Comparison of ENCODE assay signal across 13 cellular contexts in genomic region chr7:98119257-98119918, GRCh38. TPM values are rescaled to one million over a fixed set of nuclear protein-coding genes. Genes with fewer than 3 reads are reported as not detected.
DNase-seq lines count a peak whose midpoint lies in the region; ATAC-seq and TF ChIP-seq lines count a peak whose summit lies in the region.
"Had no signal": no experiment of that assay in that cellular context is flagged by ENCODE, and none has a peak within 500 bp of the region (broad histone marks: within the 10 kb centered on the region; RNA-seq: fewer than 3 reads in every experiment).

No MANE protein-coding gene starts in this region.

- no peak for TF ChIP-seq CTCF in mammary epithelial cell (conservative IDR thresholded peaks at IDR 0.05 in 1 of 2, IDR thresholded peaks at IDR 0.05 in 1 of 2; ENCODE audit: extremely low read depth in 1 of 2, insufficient read depth in 1 of 2, low read depth in 1 of 2, low read length in 2 of 2)
- TF ChIP-seq CTCF in lower lobe of right lung (IDR thresholded peaks at IDR 0.05): no peak

- ATAC-seq in lower lobe of right lung: peak; percentile 75 to 84
- ATAC-seq in HG02852 (IDR thresholded peaks at IDR 0.05; ENCODE audit: unreplicated experiment): no peak

- H3K36me3 ChIP-seq in HUES64 (ENCODE audit: insufficient read depth, low read length): no peaks in the 10 kb centered on the region
- H3K36me3 ChIP-seq in mammary epithelial cell (ENCODE audit: insufficient read depth, low read length): no peaks in the 10 kb centered on the region
- H3K36me3 ChIP-seq in lower lobe of right lung: no peaks in the 10 kb centered on the region
- H3K36me3 ChIP-seq: neutrophil had no signal

- H3K27ac ChIP-seq in HUES64 (ENCODE audit: low read depth, low read length): 0 out of 2 replicates have a peak overlapping the region, but pooled peaks have one; percentile 22
- peak overlapping the region; percentile 79 for H3K27ac ChIP-seq in mammary epithelial cell (ENCODE audit: insufficient read depth, low read depth, low read length)
- H3K27ac ChIP-seq in lower lobe of right lung: peak overlapping the region; percentile 64
- H3K27ac ChIP-seq: neutrophil had no signal

- H3K9me3 ChIP-seq in HUES64 (ENCODE audit: insufficient read depth, low read depth, low read length) (no peaks in the 10 kb centered on the region), mammary epithelial cell (replicated peaks; ENCODE audit: insufficient read depth, low read length) (no peaks in the 10 kb centered on the region), lower lobe of right lung (no peaks in the 10 kb centered on the region)
- H3K9me3 ChIP-seq: neutrophil had no signal

- H2AFZ ChIP-seq in mammary epithelial cell (ENCODE audit: low read depth, low read length): no peak overlapping the region

- CTCF ChIA-PET in mammary epithelial cell (lab: Charles Lee; ENCODE audit: low non-redundant PET): interaction anchor here (0.5 to 1.0 kb wide), 5 partner anchors 13 to 298 kb away, joined by 3 to 16 read pairs (median 5); no protein-coding TSS in a partner anchor

- H3K9ac ChIP-seq in HUES64 (ENCODE audit: low read depth, low read length) (no peak overlapping the region), mammary epithelial cell (ENCODE audit: insufficient read depth, low read length) (peak overlapping the region; percentile 32)

- no peak overlapping the region for H3K4me3 ChIP-seq in HUES64 (ENCODE audit: low read length)
- H3K4me3 ChIP-seq in mammary epithelial cell (replicated peaks in 1 of 3; ENCODE audit: insufficient read depth in 1 of 3, low read depth in 2 of 3, low read length in 3 of 3): peak overlapping the region in 2 of 3 experiments; percentile 2 to 8
- H3K4me3 ChIP-seq in lower lobe of right lung: no peak overlapping the region

- H3K27me3 ChIP-seq in HUES64 (ENCODE audit: insufficient read depth, low read length) (no peaks in the 10 kb centered on the region), mammary epithelial cell (ENCODE audit: insufficient read depth, low read length) (no peaks in the 10 kb centered on the region), lower lobe of right lung (ENCODE audit: low read depth) (no peaks in the 10 kb centered on the region)
- H3K27me3 ChIP-seq: neutrophil had no signal

- WGBS in HUES64: 80% methylated on average over 10 of the region's 10 CpGs
- WGBS in mammary epithelial cell (ENCODE audit: low coverage, missing lambda C conversion rate): 22% methylated on average over 10 of the region's 10 CpGs

- no TSS peak for BruUV-seq in mammary epithelial cell (replicated peaks; lab: Mats Ljungman, UMichigan)

- H3K79me2 ChIP-seq in mammary epithelial cell (ENCODE audit: insufficient read depth, low read length): peaks cover 89% of the 10 kb centered on the region

- in situ Hi-C loops in mammary epithelial cell (cut with MboI; ENCODE audit: low sequenced_read_pairs in 2 of 2): no loop called here

- dilution Hi-C loops in mammary epithelial cell (cut with HindIII; ENCODE audit: low sequenced_read_pairs): no loop called here

- H3K4me1 ChIP-seq in HUES64 (ENCODE audit: insufficient read depth, low read length): peaks cover 11% of the 10 kb centered on the region
- H3K4me1 ChIP-seq in mammary epithelial cell (ENCODE audit: insufficient read depth, low read length): peaks cover 23% of the 10 kb centered on the region
- H3K4me1 ChIP-seq in lower lobe of right lung: peaks cover 51% of the 10 kb centered on the region

- DNase-seq in AG08396 (ENCODE audit: low spot score) (peak; percentile 74), mammary epithelial cell (peak; percentile 72), lower lobe of right lung (no peak), middle frontal gyrus (ENCODE audit: extremely low spot score, low spot score) (no peak)
- no peak for DNase-seq in activated CD8-positive, alpha-beta memory T cell treated with anti-CD3 and anti-CD28 coated beads, Interleukin-2, amount 50 U/mL, for 4 hours
- no peak for DNase-seq in activated naive CD4-positive, alpha-beta T cell (lab: John Stamatoyannopoulos, UW)
- DNase-seq: activated gamma-delta T cell, COR-L47, NCI-H1092, T-helper 2 cell had no signal

- H3K4me2 ChIP-seq in mammary epithelial cell (ENCODE audit: insufficient read depth, low read depth, low read length): peak overlapping the region; percentile 75

- intact Hi-C loops in mammary epithelial cell (cut with micrococcal nuclease) (no loop called here), lower lobe of right lung (cut with DNase I) (no loop called here)

- H4K20me1 ChIP-seq in mammary epithelial cell (ENCODE audit: insufficient read depth, low read length): no peaks in the 10 kb centered on the region

RNA-seq across cellular contexts. Expression of gene LMTK2, which starts 12.7 kb away (rescaled TPM):
- polyA plus RNA-seq in HUES64 (2013, experiment 1 of 2): 10.1 TPM
- polyA plus RNA-seq in HUES64 (2013, experiment 2 of 2): 9.9 TPM
- total RNA-seq in mammary epithelial cell (10 to 100 TPM; 15.3 to 18.9 TPM), lower lobe of right lung (24.5 TPM)
- 7.7 TPM for polyA plus RNA-seq in mammary epithelial cell
- polyA minus RNA-seq in mammary epithelial cell: 22.0 TPM

Comparison
In these comparisons a context has a peak if more than half of its experiments do, and no peak if none do; other contexts are left out.
1. DNase-seq: peak in AG08396 (single experiment) and mammary epithelial cell (single experiment); none in lower lobe of right lung (single experiment), middle frontal gyrus (single experiment), activated CD8-positive, alpha-beta memory T cell treated with anti-CD3 and anti-CD28 coated beads, Interleukin-2, amount 50 U/mL, for 4 hours (single experiment) and activated naive CD4-positive, alpha-beta T cell (0 of 4).
2. H3K27ac ChIP-seq: peak in every context shown above with its lines; median percentile 79 in mammary epithelial cell; 64 in lower lobe of right lung; 22 in HUES64.
3. H3K4me3 ChIP-seq: peak in mammary epithelial cell (2 of 3); none in HUES64 (single experiment) and lower lobe of right lung (single experiment).